ENCODE assay signal across 15 cellular contexts in the genomic region with DNA sequence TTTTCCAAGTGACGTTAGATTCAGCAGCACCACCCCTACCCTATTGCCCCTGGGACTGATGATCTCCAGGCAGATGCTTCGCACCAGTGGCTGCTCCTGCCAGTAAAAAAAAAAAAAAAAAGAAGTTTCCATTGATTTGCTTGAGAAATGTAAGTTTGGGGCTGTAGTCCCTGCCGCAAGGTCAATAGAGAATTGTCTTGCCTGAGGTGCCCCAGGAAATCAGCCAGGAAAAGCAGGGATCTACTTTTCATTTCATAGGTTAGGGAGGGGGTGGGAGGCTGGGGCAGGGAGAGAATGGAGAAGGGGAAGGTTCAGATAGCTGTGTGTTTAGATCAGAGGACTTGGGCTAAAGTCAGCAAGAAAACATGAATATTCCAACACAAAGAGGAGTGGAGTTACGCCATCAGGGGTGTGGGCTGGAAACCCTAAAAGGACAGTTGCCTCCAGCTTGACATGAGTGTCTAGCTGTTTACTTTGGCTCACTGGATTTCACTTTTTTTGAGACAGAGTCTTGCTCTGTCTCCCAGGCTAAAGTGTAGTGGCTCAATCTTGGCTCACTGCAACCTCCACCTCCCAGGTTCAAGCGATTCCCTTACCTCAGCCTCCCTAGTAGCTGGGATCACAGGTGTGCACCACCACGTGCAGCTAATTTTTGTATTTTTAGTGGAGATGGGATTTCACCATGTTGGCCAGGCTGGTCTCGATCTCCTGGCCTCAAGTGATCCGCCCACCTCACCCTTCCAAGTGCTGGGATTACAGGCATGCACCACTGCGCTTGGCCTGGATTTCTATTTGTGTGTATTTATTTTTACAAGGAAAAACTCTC.
DNase-seq lines count a peak whose midpoint lies in the region; ATAC-seq and TF ChIP-seq lines count a peak whose summit lies in the region.
"Had no signal": no experiment of that assay in that cellular context is flagged by ENCODE, and none has a peak within 500 bp of the region (broad histone marks: within the 10 kb centered on the region; RNA-seq: fewer than 3 reads in every experiment).

No MANE protein-coding gene starts in this region.

- H3K79me2 ChIP-seq in GM23338 (replicated peaks; ENCODE audit: insufficient read depth): no peaks in the 10 kb centered on the region
- no peaks in the 10 kb centered on the region for H3K79me2 ChIP-seq in mesendoderm (ENCODE audit: control insufficient read depth, insufficient read depth, low read length)

- WGBS in lung, 2 donors: 86 to 95% methylated on average over 9 of the region's 9 CpGs
- no CpG with 5 or more reads among the region's 9 CpGs for WGBS in mesendoderm (ENCODE audit: extremely low coverage, insufficient coverage, low lambda C conversion rate)

- H3K27ac ChIP-seq in GM23338 (ENCODE audit: low read depth) (no peak overlapping the region), lung (ENCODE audit: low read depth in 1 of 2, low read length in 1 of 2) (no peak overlapping the region), tibial artery (no peak overlapping the region), mesendoderm (ENCODE audit: low read depth, low read length) (no peak overlapping the region)

- no peak overlapping the region for H3K4me3 Mint-ChIP-seq in GM23338
- no peak overlapping the region for H3K4me3 Mint-ChIP-seq in activated naive CD8-positive, alpha-beta T cell treated with anti-CD3 and anti-CD28 coated beads for 36 hours
- H3K4me3 Mint-ChIP-seq: activated naive CD4-positive, alpha-beta T cell treated with anti-CD3 and anti-CD28 coated beads, Interleukin-2, amount 50 U/mL, for 24 hours had no signal

- H3K56ac ChIP-seq in mesendoderm (ENCODE audit: low read length): no peak overlapping the region

- H3K36me3 Mint-ChIP-seq in GM23338 (ENCODE audit: low read depth): no peaks in the 10 kb centered on the region; the same call in 2 of the 3 replicates
- peaks cover 2% of the 10 kb centered on the region for H3K36me3 Mint-ChIP-seq in activated naive CD8-positive, alpha-beta T cell treated with anti-CD3 and anti-CD28 coated beads for 36 hours

- H3K4me2 ChIP-seq in GM23338 (no peak overlapping the region), mesendoderm (ENCODE audit: low read length) (no peak overlapping the region)

- H2BK5ac ChIP-seq in mesendoderm (ENCODE audit: low read length): no peak overlapping the region

- H4K5ac ChIP-seq in mesendoderm (ENCODE audit: low read length): no peak overlapping the region

- intact Hi-C loops in tibial artery (cut with DNase I; ENCODE audit: low total_unique reads): no loop called here

- H3K79me1 ChIP-seq in mesendoderm (ENCODE audit: low read length): no peaks in the 10 kb centered on the region

- TF ChIP-seq CTCF in GM23338 (conservative IDR thresholded peaks at IDR 0.05; ENCODE audit: low read depth in 2 of 2) (no peak), lung (IDR thresholded peaks at IDR 0.05; ENCODE audit: control extremely low read depth, extremely low read depth) (no peak), tibial artery (IDR thresholded peaks at IDR 0.05) (no peak)

- H3K9ac ChIP-seq in mesendoderm (ENCODE audit: low read length): no peak overlapping the region

- DNase-seq in GM23338 (ENCODE audit: low spot score): no peak
- peak; percentile 59 for DNase-seq in fibroblast of peridontal ligament (ENCODE audit: extremely low read depth)
- no peak for DNase-seq in lung (ENCODE audit: low spot score)
- peak; percentile 69 to 70 for DNase-seq in tibial artery
- DNase-seq in activated naive CD8-positive, alpha-beta T cell treated with anti-CD3 and anti-CD28 coated beads for 36 hours: no peak
- no peak for DNase-seq in dermis blood vessel endothelial cell
- no peak for DNase-seq in mesendoderm
- DNase-seq: caudate nucleus; head of caudate nucleus; NCI-H2081; NCI-H82; stimulated activated CD8-positive, alpha-beta memory T cell treated with anti-CD3 and anti-CD28 coated beads, Interleukin-4, amount 100 ng/mL, for 48 hours; T-helper 1 cell had no signal

- no peaks in the 10 kb centered on the region for H3K9me2 ChIP-seq in GM23338 (ENCODE audit: insufficient read depth)

- H3K36me3 ChIP-seq in GM23338 (ENCODE audit: insufficient read depth) (no peaks in the 10 kb centered on the region), lung (ENCODE audit: control insufficient read depth in 2 of 2, insufficient read depth in 2 of 2, low read length in 2 of 2) (no peaks in the 10 kb centered on the region), tibial artery (no peaks in the 10 kb centered on the region), mesendoderm (ENCODE audit: control insufficient read depth, insufficient read depth, low read length) (no peaks in the 10 kb centered on the region)

- no peak overlapping the region for H4K8ac ChIP-seq in mesendoderm (ENCODE audit: low read depth, low read length)

- no peak overlapping the region for H2AK5ac ChIP-seq in mesendoderm (ENCODE audit: low read length)

- 0 out of 2 replicates have a peak overlapping the region, but pooled peaks have one; percentile 23 for H2AFZ ChIP-seq in GM23338

- no peak overlapping the region for H2BK15ac ChIP-seq in mesendoderm (replicated peaks; ENCODE audit: low read depth)

- H3K27me3 Mint-ChIP-seq in GM23338 (ENCODE audit: insufficient read depth, low read depth, poor library complexity): peaks cover 4% of the 10 kb centered on the region
- no peaks in the 10 kb centered on the region for H3K27me3 Mint-ChIP-seq in activated naive CD8-positive, alpha-beta T cell treated with anti-CD3 and anti-CD28 coated beads for 36 hours
- H3K27me3 Mint-ChIP-seq: activated naive CD4-positive, alpha-beta T cell treated with anti-CD3 and anti-CD28 coated beads, Interleukin-2, amount 50 U/mL, for 24 hours had no signal

- ATAC-seq in GM23338 (no peak), lung (ENCODE audit: insufficient read depth, low FRiP score) (peak; percentile 45), GM21528 (IDR thresholded peaks at IDR 0.05; ENCODE audit: low FRiP score, unreplicated experiment) (no peak)

- no peaks in the 10 kb centered on the region for H3K4me1 ChIP-seq in GM23338 (ENCODE audit: insufficient read depth)
- peaks cover 0 to 6% of the 10 kb centered on the region in 2 donors for H3K4me1 ChIP-seq in lung (ENCODE audit: control insufficient read depth in 2 of 2, insufficient read depth in 2 of 2, low read length in 2 of 2)
- H3K4me1 ChIP-seq in tibial artery: peaks cover 0 to 12% (median 0%) of the 10 kb centered on the region in 4 donors
- no peaks in the 10 kb centered on the region for H3K4me1 ChIP-seq in mesendoderm (ENCODE audit: control insufficient read depth, low read depth, low read length)

- H3K4me3 ChIP-seq in GM23338 (no peak overlapping the region), lung (no peak overlapping the region), tibial artery (no peak overlapping the region), mesendoderm (ENCODE audit: low read length) (no peak overlapping the region)

- H4K20me1 ChIP-seq in GM23338 (replicated peaks; ENCODE audit: insufficient read depth): no peaks in the 10 kb centered on the region

- no peak overlapping the region for H3K23ac ChIP-seq in mesendoderm (ENCODE audit: low read length)

- no peaks in the 10 kb centered on the region for H3F3A ChIP-seq in GM23338 (replicated peaks; ENCODE audit: low read depth)

- no peaks in the 10 kb centered on the region; the same call in 2 of the 3 replicates for H3K9me3 Mint-ChIP-seq in GM23338
- peaks cover 2% of the 10 kb centered on the region for H3K9me3 Mint-ChIP-seq in activated naive CD8-positive, alpha-beta T cell treated with anti-CD3 and anti-CD28 coated beads for 36 hours
- H3K9me3 Mint-ChIP-seq: activated naive CD4-positive, alpha-beta T cell treated with anti-CD3 and anti-CD28 coated beads, Interleukin-2, amount 50 U/mL, for 24 hours had no signal

- no peaks in the 10 kb centered on the region for H3K4me1 Mint-ChIP-seq in GM23338
- peaks cover 42% of the 10 kb centered on the region for H3K4me1 Mint-ChIP-seq in activated naive CD8-positive, alpha-beta T cell treated with anti-CD3 and anti-CD28 coated beads for 36 hours

- H3K9me3 ChIP-seq in lung (ENCODE audit: control insufficient read depth in 2 of 2, insufficient read depth in 1 of 2, low read length in 1 of 2) (no peaks in the 10 kb centered on the region), tibial artery (no peaks in the 10 kb centered on the region)

- H3K27ac Mint-ChIP-seq in GM23338: no peak overlapping the region
- no peak overlapping the region for H3K27ac Mint-ChIP-seq in activated naive CD8-positive, alpha-beta T cell treated with anti-CD3 and anti-CD28 coated beads for 36 hours
- H3K27ac Mint-ChIP-seq: activated naive CD4-positive, alpha-beta T cell treated with anti-CD3 and anti-CD28 coated beads, Interleukin-2, amount 50 U/mL, for 24 hours had no signal

- no peaks in the 10 kb centered on the region for H3K27me3 ChIP-seq in GM23338 (ENCODE audit: insufficient read depth)
- no peaks in the 10 kb centered on the region for H3K27me3 ChIP-seq in lung (ENCODE audit: control insufficient read depth, insufficient read depth)
- H3K27me3 ChIP-seq in tibial artery: no peaks in the 10 kb centered on the region
- no peaks in the 10 kb centered on the region for H3K27me3 ChIP-seq in mesendoderm (ENCODE audit: insufficient read depth, low read length, poor library complexity)

- no peak overlapping the region for H2BK120ac ChIP-seq in mesendoderm (ENCODE audit: low read depth, low read length)

- no peak overlapping the region for H3K18ac ChIP-seq in mesendoderm (ENCODE audit: low read length)

- no peak overlapping the region for H3K4ac ChIP-seq in mesendoderm (ENCODE audit: low read depth, low read length)

TF ChIP-seq in GM23338, 12 proteins besides CTCF, POLR2A, EP300 and RAD21 (continues in another document):
- TF ChIP-seq NANOG (IDR thresholded peaks at IDR 0.05; ENCODE audit: borderline replicate concordance) (no peak), POLR2AphosphoS5 (IDR thresholded peaks at IDR 0.05; ENCODE audit: low read depth) (no peak), EZH2 (IDR thresholded peaks at IDR 0.05; ENCODE audit: low read depth, unreplicated experiment) (no peak), STAT1 (IDR thresholded peaks at IDR 0.05; ENCODE audit: unreplicated experiment) (no peak), EZH2phosphoT487 (IDR thresholded peaks at IDR 0.05; ENCODE audit: unreplicated experiment) (no peak), CREB1 (CRISPR knock-in tag; IDR thresholded peaks at IDR 0.05; ENCODE audit: low read depth) (no peak), ZNF114 (CRISPR knock-in tag; IDR thresholded peaks at IDR 0.05) (no peak)
- TF ChIP-seq, protein P1, sequence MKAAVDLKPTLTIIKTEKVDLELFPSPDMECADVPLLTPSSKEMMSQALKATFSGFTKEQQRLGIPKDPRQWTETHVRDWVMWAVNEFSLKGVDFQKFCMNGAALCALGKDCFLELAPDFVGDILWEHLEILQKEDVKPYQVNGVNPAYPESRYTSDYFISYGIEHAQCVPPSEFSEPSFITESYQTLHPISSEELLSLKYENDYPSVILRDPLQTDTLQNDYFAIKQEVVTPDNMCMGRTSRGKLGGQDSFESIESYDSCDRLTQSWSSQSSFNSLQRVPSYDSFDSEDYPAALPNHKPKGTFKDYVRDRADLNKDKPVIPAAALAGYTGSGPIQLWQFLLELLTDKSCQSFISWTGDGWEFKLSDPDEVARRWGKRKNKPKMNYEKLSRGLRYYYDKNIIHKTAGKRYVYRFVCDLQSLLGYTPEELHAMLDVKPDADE (IDR thresholded peaks at IDR 0.05): no peak

Comparison
In these comparisons a context has a peak if more than half of its experiments do, and no peak if none do; other contexts are left out.
1. DNase-seq: peak in fibroblast of peridontal ligament (single experiment) and tibial artery (2 of 2); none in GM23338 (single experiment), lung (single experiment), activated naive CD8-positive, alpha-beta T cell treated with anti-CD3 and anti-CD28 coated beads for 36 hours (single experiment), dermis blood vessel endothelial cell (single experiment) and mesendoderm (single experiment).